ENCODE assay signal across 19 cellular contexts in genomic region chr11:108807262-108807661, GRCh38.
DNase-seq lines count a peak whose midpoint lies in the region; ATAC-seq, FAIRE-seq and TF ChIP-seq lines count a peak whose summit lies in the region.
"Had no signal": no experiment of that assay in that cellular context is flagged by ENCODE, and none has a peak within 500 bp of the region (broad histone marks: within the 10 kb centered on the region; RNA-seq: fewer than 3 reads in every experiment).

No MANE protein-coding gene starts in this region.

- H3K9me3 Mint-ChIP-seq in activated T-cell treated with anti-CD3 and anti-CD28 coated beads, Interleukin-2, amount 50 U/mL, for 72 hours, result peaks cover 0 to 5% of the 10 kb centered on the region in 2 donors
- H3K9me3 Mint-ChIP-seq in activated T-helper 17 cell treated with anti-CD3 and anti-CD28 coated beads, Interleukin-2, amount 50 U/mL, for 72 hours, result peaks cover 3% of the 10 kb centered on the region
- H3K9me3 Mint-ChIP-seq: HFFc6 had no signal

- H3K36me3 Mint-ChIP-seq in activated T-cell treated with anti-CD3 and anti-CD28 coated beads, Interleukin-2, amount 50 U/mL, for 72 hours (ENCODE audit: insufficient read depth in 2 of 2), result peaks cover 1 to 9% of the 10 kb centered on the region in 2 donors
- peaks cover 12% of the 10 kb centered on the region for H3K36me3 Mint-ChIP-seq in activated T-helper 17 cell treated with anti-CD3 and anti-CD28 coated beads, Interleukin-2, amount 50 U/mL, for 72 hours (ENCODE audit: low read depth)

- peak; percentile 25 to 59 for ATAC-seq in activated T-cell treated with anti-CD3 and anti-CD28 coated beads, Interleukin-2, amount 50 U/mL, for 72 hours (replicated peaks in 1 of 2)
- peak; percentile 34 for ATAC-seq in activated T-helper 17 cell treated with anti-CD3 and anti-CD28 coated beads, Interleukin-2, amount 50 U/mL, for 72 hours (replicated peaks)
- no peak for ATAC-seq in HG02588 (IDR thresholded peaks at IDR 0.05; ENCODE audit: unreplicated experiment)

- H3K4me3 Mint-ChIP-seq in activated T-cell treated with anti-CD3 and anti-CD28 coated beads, Interleukin-2, amount 50 U/mL, for 72 hours, result no peak overlapping the region
- H3K4me3 Mint-ChIP-seq in activated T-helper 17 cell treated with anti-CD3 and anti-CD28 coated beads, Interleukin-2, amount 50 U/mL, for 72 hours, result no peak overlapping the region
- H3K4me3 Mint-ChIP-seq: CD4-positive, alpha-beta memory T cell; HFFc6 had no signal

- FAIRE-seq in GM12892 (lab: Jason Lieb, UNC), result peak; percentile 54
- FAIRE-seq: GM18507, H54 had no signal

- DNase-seq in activated T-cell treated with anti-CD3 and anti-CD28 coated beads, Interleukin-2, amount 50 U/mL, for 72 hours, result no peak
- DNase-seq in activated T-cell treated with anti-CD3 and anti-CD28 coated beads for 4 hours, result no peak
- no peak for DNase-seq in GM12892 (ENCODE audit: insufficient read length)
- peak; percentile 40 for DNase-seq in renal cortical epithelial cell (ENCODE audit: low read depth)
- no peak for DNase-seq in KG1 (lab: John Stamatoyannopoulos, UW)
- DNase-seq in hippocampal formation (lab: John Stamatoyannopoulos, UW), result no peak
- DNase-seq: C1 segment of cervical spinal cord; Calu3; CD4-positive, alpha-beta memory T cell; COR-L47; DMS53; DMS79 treated with DMSO at 0.1 percent for 48 hours; GF-D8; GOT3; HFFc6 had no signal

- H3K27ac Mint-ChIP-seq in activated T-cell treated with anti-CD3 and anti-CD28 coated beads, Interleukin-2, amount 50 U/mL, for 72 hours, result no peak overlapping the region
- no peak overlapping the region for H3K27ac Mint-ChIP-seq in activated T-helper 17 cell treated with anti-CD3 and anti-CD28 coated beads, Interleukin-2, amount 50 U/mL, for 72 hours
- H3K27ac Mint-ChIP-seq: CD4-positive, alpha-beta memory T cell; HFFc6 had no signal

- H3K4me1 Mint-ChIP-seq in activated T-cell treated with anti-CD3 and anti-CD28 coated beads, Interleukin-2, amount 50 U/mL, for 72 hours (ENCODE audit: low read depth), result peaks cover 5% of the 10 kb centered on the region
- peaks cover 5% of the 10 kb centered on the region for H3K4me1 Mint-ChIP-seq in activated T-helper 17 cell treated with anti-CD3 and anti-CD28 coated beads, Interleukin-2, amount 50 U/mL, for 72 hours

- H3K27me3 Mint-ChIP-seq in activated T-cell treated with anti-CD3 and anti-CD28 coated beads, Interleukin-2, amount 50 U/mL, for 72 hours (ENCODE audit: low read depth), result no peaks in the 10 kb centered on the region
- H3K27me3 Mint-ChIP-seq in activated T-helper 17 cell treated with anti-CD3 and anti-CD28 coated beads, Interleukin-2, amount 50 U/mL, for 72 hours, result no peaks in the 10 kb centered on the region
- H3K27me3 Mint-ChIP-seq: CD4-positive, alpha-beta memory T cell had no signal

- no peak for TF ChIP-seq POLR2A in GM12892 (IDR thresholded peaks at IDR 0.05; ENCODE audit: low read depth, low read length)
